10 cellular contexts compared by ENCODE assay signal in the genomic region with DNA sequence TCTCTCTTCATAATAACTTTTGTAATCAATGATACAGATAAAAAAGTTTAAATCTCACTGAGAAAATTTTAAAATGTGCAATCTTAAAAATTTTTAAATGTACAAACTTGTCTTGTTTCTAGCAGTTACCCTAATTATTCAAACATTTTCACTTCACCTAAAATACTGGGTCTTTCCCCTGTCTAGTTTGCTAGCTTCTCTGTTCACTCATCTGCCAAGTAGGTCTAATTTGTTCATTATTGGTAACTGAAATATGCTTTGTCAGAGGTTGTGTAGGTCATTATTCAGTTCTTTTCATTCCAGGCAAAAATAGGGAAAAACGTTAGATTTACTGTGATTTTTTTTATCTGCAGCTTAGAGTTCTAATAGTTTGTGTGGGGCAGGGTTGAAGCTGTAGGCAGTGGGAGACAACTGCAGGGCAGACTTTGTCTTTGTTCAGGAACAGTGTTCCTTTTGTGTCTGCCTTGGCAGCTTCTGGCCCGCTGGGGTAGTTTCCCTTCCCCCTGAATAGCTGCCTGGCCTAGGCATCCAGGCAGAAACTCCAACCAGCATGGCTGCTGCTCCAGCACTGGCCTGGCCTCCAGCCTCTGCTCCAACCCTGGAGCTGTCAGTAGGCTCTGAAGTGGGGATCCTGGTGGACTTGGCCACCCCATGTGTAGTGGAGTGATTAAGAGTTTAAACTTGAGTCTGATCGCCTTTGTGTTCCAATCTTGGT. TPM values are rescaled to one million over a fixed set of nuclear protein-coding genes. Genes with fewer than 3 reads are reported as not detected.
DNase-seq lines count a peak whose midpoint lies in the region; ATAC-seq and TF ChIP-seq lines count a peak whose summit lies in the region.
"Had no signal": no experiment of that assay in that cellular context is flagged by ENCODE, and none has a peak within 500 bp of the region (broad histone marks: within the 10 kb centered on the region; RNA-seq: fewer than 3 reads in every experiment).

No MANE protein-coding gene starts in this region.

- in situ Hi-C loops in Panc1 (cut with HindIII; ENCODE audit: low pct_unique_long_range_greater_than_20kb, low sequenced_read_pairs): no loop called here

- H3K9me3 ChIP-seq in Panc1 (ENCODE audit: control insufficient read depth, insufficient read depth, low read depth, low read length): no peaks in the 10 kb centered on the region
- H3K9me3 ChIP-seq in fibroblast of lung (ENCODE audit: control insufficient read depth, insufficient read depth, low read depth, low read length): no peaks in the 10 kb centered on the region
- peaks cover 3% of the 10 kb centered on the region for H3K9me3 ChIP-seq in neuron (ENCODE audit: low read length)

- H3K36me3 Mint-ChIP-seq in immature natural killer cell: peaks cover 0 to 7% (median 4%) of the 10 kb centered on the region in 3 donors

- H3K27ac Mint-ChIP-seq in immature natural killer cell: peak overlapping the region in 1 of 6 donors; percentile 2

- H4K20me1 ChIP-seq in fibroblast of lung (ENCODE audit: control insufficient read depth, extremely low read depth, insufficient read depth, low read length): no peaks in the 10 kb centered on the region

- no peak overlapping the region for H3K4me3 Mint-ChIP-seq in immature natural killer cell

- peak; percentile 79 for DNase-seq in COLO829 (ENCODE audit: low spot score)
- no peak for DNase-seq in Panc1 (ENCODE audit: low read depth, low spot score)
- no peak for DNase-seq in fibroblast of lung (ENCODE audit: low read depth in 2 of 2)
- DNase-seq in HUDEP-2 (lab: John Stamatoyannopoulos, UW; ENCODE audit: unreplicated experiment in 76 of 76): no peak
- DNase-seq in immature natural killer cell: no peak
- DNase-seq: NCI-H1417 treated with DMSO at 0.1 percent for 48 hours, SHP77 treated with DMSO at 0.1 percent for 48 hours had no signal

- no peaks in the 10 kb centered on the region for H3K9me3 Mint-ChIP-seq in immature natural killer cell

- H3K27ac ChIP-seq in Panc1 (ENCODE audit: low read length): peak overlapping the region; percentile 75
- H3K27ac ChIP-seq in fibroblast of lung (ENCODE audit: insufficient read depth, low read length): peak overlapping the region; percentile 20

- H3K4me3 ChIP-seq in Panc1 (ENCODE audit: low read depth in 2 of 2, low read length in 2 of 2) (peak overlapping the region in 1 of 2 experiments; percentile 19; a peak in 2 of 4 replicates), fibroblast of lung (replicated peaks in 1 of 4; ENCODE audit: control extremely low read depth in 1 of 4, insufficient read depth in 1 of 4, low read depth in 3 of 4, low read length in 4 of 4) (no peak overlapping the region), neuron (ENCODE audit: low read length) (peak overlapping the region; percentile 30)

- CTCF ChIA-PET in Panc1 (lab: Charles Lee): no interaction called here

- peak overlapping the region; percentile 35 for H3K4me2 ChIP-seq in fibroblast of lung (ENCODE audit: extremely low read depth, insufficient read depth, low read length)

- intact Hi-C loops in Panc1 (cut with micrococcal nuclease; ENCODE audit: unreplicated experiment): no loop called here

- no peaks in the 10 kb centered on the region for H3K36me3 ChIP-seq in Panc1 (ENCODE audit: control insufficient read depth, insufficient read depth, low read length)
- no peaks in the 10 kb centered on the region for H3K36me3 ChIP-seq in fibroblast of lung (ENCODE audit: control insufficient read depth, insufficient read depth, low read length)
- H3K36me3 ChIP-seq in neuron (ENCODE audit: insufficient read depth, low read length): no peaks in the 10 kb centered on the region

- peaks cover 0 to 2% (median 0%) of the 10 kb centered on the region in 3 donors for H3K27me3 Mint-ChIP-seq in immature natural killer cell (ENCODE audit: low read depth in 3 of 3)

- POLR2A ChIA-PET in Panc1 (lab: Charles Lee): no interaction called here

- TF ChIP-seq CTCF in Panc1 (IDR thresholded peaks at IDR 0.05) (no peak), fibroblast of lung (conservative IDR thresholded peaks at IDR 0.05 in 1 of 2, IDR thresholded peaks at IDR 0.05 in 1 of 2; ENCODE audit: low read depth in 1 of 2, low read length in 2 of 2) (no peak)

- BruUV-seq in Panc1 (replicated peaks; lab: Mats Ljungman, UMichigan): no TSS peak

- ATAC-seq in Panc1: peak; percentile 64
- no peak for ATAC-seq in HG02642 (IDR thresholded peaks at IDR 0.05; ENCODE audit: poor library complexity, unreplicated experiment)
- no peak for ATAC-seq in HG02970 (IDR thresholded peaks at IDR 0.05; ENCODE audit: low FRiP score, unreplicated experiment)

- no peak overlapping the region for H2AFZ ChIP-seq in fibroblast of lung (ENCODE audit: low read length)
- peak overlapping the region; percentile 31 for H2AFZ ChIP-seq in neuron (ENCODE audit: low read depth, low read length)

- H3K9ac ChIP-seq in fibroblast of lung (ENCODE audit: insufficient read depth, low read length): peak overlapping the region; percentile 1

- H3K79me2 ChIP-seq in fibroblast of lung (ENCODE audit: control insufficient read depth, insufficient read depth, low read length): peaks cover 35% of the 10 kb centered on the region

- H3K4me1 ChIP-seq in Panc1 (ENCODE audit: control insufficient read depth, insufficient read depth, low read length): peaks cover 45% of the 10 kb centered on the region
- H3K4me1 ChIP-seq in fibroblast of lung (ENCODE audit: control insufficient read depth, extremely low read depth, insufficient read depth, low read length): peaks cover 5% of the 10 kb centered on the region
- peaks cover 26% of the 10 kb centered on the region for H3K4me1 ChIP-seq in neuron (ENCODE audit: insufficient read depth, low read length)

- no peaks in the 10 kb centered on the region for H3K27me3 ChIP-seq in Panc1 (ENCODE audit: control insufficient read depth, insufficient read depth, low read length)
- no peaks in the 10 kb centered on the region for H3K27me3 ChIP-seq in fibroblast of lung (ENCODE audit: control insufficient read depth, insufficient read depth, low read length)
- no peaks in the 10 kb centered on the region for H3K27me3 ChIP-seq in neuron (ENCODE audit: insufficient read depth, low read length)

- H3K4me1 Mint-ChIP-seq in immature natural killer cell: peaks cover 31 to 56% of the 10 kb centered on the region in 2 donors

RNA-seq across cellular contexts. Expression of gene WDFY2, which starts 48.5 kb away (rescaled TPM):
- total RNA-seq in Panc1 (2021; ENCODE audit: unreplicated experiment) (7.8 TPM), fibroblast of lung (5.9 and 9.2 TPM in 2 replicates)
- 10.3 TPM for polyA plus RNA-seq in Panc1 (2012; ENCODE audit: insufficient read length)
- polyA plus RNA-seq in fibroblast of lung (4.9 and 5.0 TPM in 2 replicates), immature natural killer cell (1 to 10 TPM; 1.6 to 4.6 (median 3.0) TPM)
- polyA plus RNA-seq in fibroblast of lung (2012): 4.4 and 4.5 TPM in 2 replicates
- 8.3 and 10.2 TPM in 2 replicates for polyA minus RNA-seq in fibroblast of lung (ENCODE audit: low replicate concordance)
